13 cellular contexts compared by ENCODE assay signal in the genomic region with DNA sequence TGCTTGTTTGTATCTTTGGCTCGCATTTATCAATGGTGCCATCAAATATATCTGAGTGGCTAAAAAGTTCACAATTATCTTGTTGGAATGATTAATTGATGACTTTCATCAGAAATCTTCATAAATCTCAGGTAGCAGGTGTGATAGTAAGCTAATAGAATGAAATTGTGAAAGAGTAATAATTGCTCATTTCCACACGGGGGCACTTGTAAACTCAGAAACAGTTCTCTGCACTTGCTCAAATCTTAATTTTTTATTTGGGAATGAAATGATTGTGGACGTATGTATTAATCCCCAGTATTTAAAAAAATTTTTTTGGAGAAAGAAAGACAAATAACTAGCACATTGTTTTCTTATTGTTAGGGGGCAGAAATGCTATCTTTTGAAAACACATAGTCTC.
DNase-seq lines count a peak whose midpoint lies in the region; ATAC-seq, FAIRE-seq and TF ChIP-seq lines count a peak whose summit lies in the region.
"Had no signal": no experiment of that assay in that cellular context is flagged by ENCODE, and none has a peak within 500 bp of the region (broad histone marks: within the 10 kb centered on the region; RNA-seq: fewer than 3 reads in every experiment).

No MANE protein-coding gene starts in this region.

- no peak overlapping the region for H3K27ac Mint-ChIP-seq in activated naive CD4-positive, alpha-beta T cell treated with anti-CD3 and anti-CD28 coated beads for 36 hours

- no peak for FAIRE-seq in D721Med (lab: Jason Lieb, UNC)

- H3K4me3 ChIP-seq in foreskin fibroblast (ENCODE audit: low read depth in 1 of 2, low read length in 2 of 2) = no peak overlapping the region
- H3K4me3 ChIP-seq: sigmoid colon had no signal

- no peak for DNase-seq in D721Med (ENCODE audit: insufficient read length, low spot score)
- peak; percentile 45 for DNase-seq in OCI-M1 (lab: John Stamatoyannopoulos, UW)
- DNase-seq in kidney tubule cell (ENCODE audit: low spot score) = peak; percentile 15
- DNase-seq in activated CD4-positive, CD25-positive, alpha-beta regulatory T cell (lab: John Stamatoyannopoulos, UW) = no peak
- no peak for DNase-seq in activated naive CD4-positive, alpha-beta T cell treated with anti-CD3 and anti-CD28 coated beads for 36 hours
- no peak for DNase-seq in foreskin fibroblast
- no peak for DNase-seq in activated CD8-positive, alpha-beta memory T cell treated with anti-CD3 and anti-CD28 coated beads, Interleukin-2, amount 50 U/mL, for 48 hours
- DNase-seq: activated T-cell treated with anti-CD3 and anti-CD28 coated beads, Interleukin-2, amount 50 U/mL, for 4 hours; DMS79 treated with DMSO at 0.1 percent for 48 hours; NCI-H187 treated with DMSO at 0.1 percent for 48 hours; sigmoid colon; T-helper 9 cell had no signal

- intact Hi-C loops in activated naive CD4-positive, alpha-beta T cell treated with anti-CD3 and anti-CD28 coated beads for 36 hours (cut with micrococcal nuclease) = loop anchor here (1.0 kb wide), 2 partner anchors 969 to 976 kb away; no protein-coding TSS in a partner anchor

- no peak overlapping the region for H3K4me3 Mint-ChIP-seq in activated naive CD4-positive, alpha-beta T cell treated with anti-CD3 and anti-CD28 coated beads for 36 hours
- H3K4me3 Mint-ChIP-seq: activated T-cell treated with anti-CD3 and anti-CD28 coated beads, Interleukin-2, amount 50 U/mL, for 4 hours had no signal

- H3K27me3 Mint-ChIP-seq in activated naive CD4-positive, alpha-beta T cell treated with anti-CD3 and anti-CD28 coated beads for 36 hours (ENCODE audit: low read depth) = peaks cover 22% of the 10 kb centered on the region

- no peaks in the 10 kb centered on the region for H3K9me3 Mint-ChIP-seq in activated naive CD4-positive, alpha-beta T cell treated with anti-CD3 and anti-CD28 coated beads for 36 hours
- H3K9me3 Mint-ChIP-seq: activated T-cell treated with anti-CD3 and anti-CD28 coated beads, Interleukin-2, amount 50 U/mL, for 4 hours had no signal

- no peaks in the 10 kb centered on the region for H3K4me1 Mint-ChIP-seq in activated naive CD4-positive, alpha-beta T cell treated with anti-CD3 and anti-CD28 coated beads for 36 hours (ENCODE audit: low read depth)

- TF ChIP-seq CTCF in D721Med (IDR thresholded peaks at IDR 0.05; ENCODE audit: insufficient read depth, missing control alignments) (peak; percentile 45), foreskin fibroblast (IDR thresholded peaks at IDR 0.05; ENCODE audit: low read depth, low read length) (no peak)

- ATAC-seq in GM21786 (IDR thresholded peaks at IDR 0.05; ENCODE audit: unreplicated experiment) = peak; percentile 47
- ATAC-seq: activated T-cell treated with anti-CD3 and anti-CD28 coated beads, Interleukin-2, amount 50 U/mL, for 4 hours had no signal

- CTCF ChIA-PET in activated naive CD4-positive, alpha-beta T cell treated with anti-CD3 and anti-CD28 coated beads for 36 hours (lab: Charles Lee) = interaction anchor here (0.9 to 1.4 kb wide), 2 partner anchors 9 to 967 kb away, joined by 3 to 5 read pairs; no protein-coding TSS in a partner anchor

- H3K36me3 Mint-ChIP-seq in activated naive CD4-positive, alpha-beta T cell treated with anti-CD3 and anti-CD28 coated beads for 36 hours (ENCODE audit: low read depth) = no peaks in the 10 kb centered on the region

Comparison
In these comparisons a context has a peak if more than half of its experiments do, and no peak if none do; other contexts are left out.
1. DNase-seq: peak in OCI-M1 (single experiment) and kidney tubule cell (single experiment); none in D721Med (single experiment), activated CD4-positive, CD25-positive, alpha-beta regulatory T cell (0 of 4), activated naive CD4-positive, alpha-beta T cell treated with anti-CD3 and anti-CD28 coated beads for 36 hours (single experiment), foreskin fibroblast (0 of 2) and activated CD8-positive, alpha-beta memory T cell treated with anti-CD3 and anti-CD28 coated beads, Interleukin-2, amount 50 U/mL, for 48 hours (single experiment).